In the genomic region with DNA sequence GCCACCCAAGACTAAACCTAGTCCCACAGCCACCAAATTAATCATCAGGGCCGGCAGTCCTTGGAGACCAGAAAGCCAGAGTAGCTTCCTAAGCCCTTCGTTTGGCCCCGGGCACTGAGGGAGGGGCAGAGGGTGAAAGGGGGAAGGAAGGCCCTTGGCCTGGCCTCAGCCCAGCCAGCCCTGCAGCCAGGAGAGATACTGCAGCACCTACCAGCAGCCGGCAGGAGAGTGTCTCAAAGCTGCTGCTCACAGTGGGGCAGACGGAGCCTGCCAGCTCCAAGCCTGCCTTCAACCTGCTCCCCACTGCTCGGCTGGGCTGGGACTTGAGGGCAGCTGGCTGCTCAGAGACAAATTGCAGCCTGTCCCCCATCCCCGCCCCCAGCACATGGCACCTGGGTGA, we compare ENCODE assay signal across 2 cellular contexts. TPM values are rescaled to one million over a fixed set of nuclear protein-coding genes. Genes with fewer than 3 reads are reported as not detected.
"Had no signal": no experiment of that assay in that cellular context is flagged by ENCODE, and none has a peak within 500 bp of the region (broad histone marks: within the 10 kb centered on the region; RNA-seq: fewer than 3 reads in every experiment).

No MANE protein-coding gene starts in this region.

RNA-seq across cellular contexts. Expression of gene GOLGA8K, which starts 50.3 kb away (rescaled TPM):
- total RNA-seq: epithelial cell of proximal tubule, esophagus mucosa had no signal
